In genomic region chrX:154371771-154372300, GRCh38 we compare ENCODE assay signal across 8 cellular contexts. TPM values are rescaled to one million over a fixed set of nuclear protein-coding genes. Genes with fewer than 3 reads are reported as not detected.
DNase-seq lines count a peak whose midpoint lies in the region; ATAC-seq and TF ChIP-seq lines count a peak whose summit lies in the region.

No MANE protein-coding gene starts in this region.

- peaks cover 8% of the 10 kb centered on the region; the same call in 1 of the 2 replicates for H3K27me3 ChIP-seq in DOHH2 (ENCODE audit: control insufficient read depth, low read length)

- peaks cover 26% of the 10 kb centered on the region for H3K4me1 Mint-ChIP-seq in brain

- peaks cover 53% of the 10 kb centered on the region for H3K4me1 ChIP-seq in DOHH2 (ENCODE audit: control insufficient read depth, low read length)

- H3K36me3 ChIP-seq in DOHH2 (ENCODE audit: control insufficient read depth, low read length), result no peaks in the 10 kb centered on the region; the same call in none of the 2 replicates

- no peak overlapping the region for H3K27ac ChIP-seq in DOHH2 (ENCODE audit: low read depth, low read length)

- H3K4me3 Mint-ChIP-seq in brain, result peak overlapping the region in 3 of 5 experiments; percentile 65 to 81 (median 80)

- ATAC-seq in HG03039 (IDR thresholded peaks at IDR 0.05; ENCODE audit: unreplicated experiment) (peak; percentile 4), HG03521 (IDR thresholded peaks at IDR 0.05; ENCODE audit: unreplicated experiment) (no peak)

- H3K79me2 ChIP-seq in DOHH2 (ENCODE audit: control insufficient read depth, low read length), result peaks cover 30% of the 10 kb centered on the region

- TF ChIP-seq CTCF in DOHH2 (IDR thresholded peaks at IDR 0.05; ENCODE audit: low read depth, low read length, poor library complexity, severe bottlenecking) (no peak), brain (conservative IDR thresholded peaks at IDR 0.05) (no peak)

- peak overlapping the region; percentile 63 for H3K4me2 ChIP-seq in DOHH2 (ENCODE audit: low read length)

- no peaks in the 10 kb centered on the region for H4K20me1 ChIP-seq in DOHH2 (ENCODE audit: control insufficient read depth, insufficient read depth, low read depth, low read length)

- H3K36me3 Mint-ChIP-seq in brain, result peaks cover 10% of the 10 kb centered on the region

- H3K27me3 Mint-ChIP-seq in brain, result no peaks in the 10 kb centered on the region

- H3K9me3 ChIP-seq in DOHH2 (ENCODE audit: control insufficient read depth, insufficient read depth, low read length), result no peaks in the 10 kb centered on the region

- no peaks in the 10 kb centered on the region for H3F3A ChIP-seq in DOHH2 (ENCODE audit: control insufficient read depth, insufficient read depth)

- DNase-seq in myocyte (ENCODE audit: low read depth) (peak; percentile 24), NOMO-1 (lab: John Stamatoyannopoulos, UW; ENCODE audit: unreplicated experiment in 2 of 2) (no peak), cerebellar nuclear complex (lab: John Stamatoyannopoulos, UW) (no peak), NCI-H187 (lab: John Stamatoyannopoulos, UW) (no peak)

- peak overlapping the region; percentile 66 for H3K4me3 ChIP-seq in DOHH2 (ENCODE audit: low read length)

- H3K9me3 Mint-ChIP-seq in brain, result peaks cover 0 to 22% (median 2%) of the 10 kb centered on the region in 5 experiments

- no peak overlapping the region for H3K27ac Mint-ChIP-seq in brain

- H3K9me2 ChIP-seq in DOHH2 (replicated peaks; ENCODE audit: control insufficient read depth, low read length), result no peaks in the 10 kb centered on the region

RNA-seq across cellular contexts. Expression of gene FLNA, which starts 2.6 kb away (rescaled TPM):
- polyA plus RNA-seq in brain (ENCODE audit: insufficient read depth, low read depth, low replicate concordance), result 334 TPM
- 410 and 518 TPM in 2 replicates for total RNA-seq in myocyte
- polyA plus RNA-seq in myocyte (2012), result 1,833 TPM

RNA-seq across cellular contexts. Expression of gene EMD, which starts 7.3 kb away (rescaled TPM):
- polyA plus RNA-seq in brain (ENCODE audit: insufficient read depth, low read depth, low replicate concordance), result 111 TPM
- 43.2 and 53.2 TPM in 2 replicates for total RNA-seq in myocyte
- 70.4 TPM for polyA plus RNA-seq in myocyte (2012)

RNA-seq across cellular contexts. Expression of gene RPL10, which starts 26.3 kb away (rescaled TPM):
- 5,372 TPM for polyA plus RNA-seq in brain (ENCODE audit: insufficient read depth, low read depth, low replicate concordance)
- total RNA-seq in myocyte, result 2,503 and 3,937 TPM in 2 replicates
- 2,274 TPM for polyA plus RNA-seq in myocyte (2012)

RNA-seq across cellular contexts. Expression of gene DNASE1L1, which starts 37.2 kb away (rescaled TPM):
- polyA plus RNA-seq in brain (ENCODE audit: insufficient read depth, low read depth, low replicate concordance), result 30.0 TPM
- 214 and 235 TPM in 2 replicates for total RNA-seq in myocyte
- 115 TPM for polyA plus RNA-seq in myocyte (2012)

RNA-seq across cellular contexts. Expression of gene TAFAZZIN, which starts 39.5 kb away (rescaled TPM):
- 23.3 TPM for polyA plus RNA-seq in brain (ENCODE audit: insufficient read depth, low read depth, low replicate concordance)
- total RNA-seq in myocyte, result 36.1 and 41.3 TPM in 2 replicates
- polyA plus RNA-seq in myocyte (2012), result 33.2 TPM
